Comparison of ENCODE assay signal across 19 cellular contexts in the genomic region with DNA sequence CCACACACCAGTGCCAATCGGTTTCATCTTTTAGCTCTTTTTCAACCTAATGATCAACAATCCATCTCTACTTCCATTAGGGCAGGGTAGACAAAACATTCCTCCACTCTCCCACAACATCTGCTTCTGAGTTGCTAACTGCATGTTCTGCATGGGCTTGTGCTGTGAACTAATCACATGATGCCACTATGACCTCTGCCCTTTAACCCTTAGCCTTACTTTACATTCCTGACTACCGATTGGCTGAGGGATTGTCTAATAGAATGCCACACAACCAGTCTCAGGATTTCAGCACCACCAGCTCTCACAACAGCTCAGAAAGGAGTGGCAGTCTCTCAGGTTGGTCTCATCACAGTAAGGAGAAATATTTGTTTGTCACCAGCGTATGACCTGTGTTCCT.
A peak's percentile ranks its signal among the peaks of the same experiment; 100 is the strongest.
DNase-seq lines count a peak whose midpoint lies in the region; ATAC-seq, FAIRE-seq and TF ChIP-seq lines count a peak whose summit lies in the region.
"Had no signal": no experiment of that assay in that cellular context is flagged by ENCODE, and none has a peak within 500 bp of the region (broad histone marks: within the 10 kb centered on the region; RNA-seq: fewer than 3 reads in every experiment).

No MANE protein-coding gene starts in this region.

- H3K79me2 ChIP-seq in HepG2 (ENCODE audit: insufficient read depth, low read length) = no peaks in the 10 kb centered on the region
- no peaks in the 10 kb centered on the region for H3K79me2 ChIP-seq in GM12878 (ENCODE audit: control insufficient read depth, insufficient read depth, low read length)

- H3K36me3 ChIP-seq in HepG2 (replicated peaks in 1 of 2; ENCODE audit: control insufficient read depth in 1 of 2, insufficient read depth in 2 of 2, low read length in 2 of 2) = no peaks in the 10 kb centered on the region
- no peaks in the 10 kb centered on the region for H3K36me3 ChIP-seq in right lobe of liver
- H3K36me3 ChIP-seq in GM12878 (ENCODE audit: control insufficient read depth in 2 of 2, insufficient read depth in 2 of 2, low read length in 1 of 2) = no peaks in the 10 kb centered on the region

- H2AFZ ChIP-seq in HepG2 (ENCODE audit: low read length) (no peak overlapping the region), GM12878 (ENCODE audit: control insufficient read depth, low read depth, low read length) (no peak overlapping the region)

- DNase-seq in HepG2 (ENCODE audit: low spot score) = no peak
- DNase-seq in right lobe of liver = no peak
- no peak for DNase-seq in GM12878 (ENCODE audit: low read depth, low spot score)
- no peak for DNase-seq in neural crest cell (ENCODE audit: low read depth, low spot score)
- DNase-seq in dermis blood vessel endothelial cell = no peak
- no peak for DNase-seq in activated CD8-positive, alpha-beta memory T cell treated with anti-CD3 and anti-CD28 coated beads, Interleukin-2, amount 50 U/mL, for 4 hours
- DNase-seq: AML-193; CD4-positive, alpha-beta T cell; DMS79 treated with DMSO at 0.1 percent for 48 hours; GF-D8; H9 had no signal

- TF ChIP-seq EP300 in HepG2 (IDR thresholded peaks at IDR 0.05; ENCODE audit: low read depth in 2 of 2, low read length in 2 of 2) = no peak
- no peak for TF ChIP-seq EP300 in HepG2 (CRISPR knock-in tag; IDR thresholded peaks at IDR 0.05; ENCODE audit: borderline replicate concordance)
- TF ChIP-seq EP300 in GM12878 (IDR thresholded peaks at IDR 0.05; ENCODE audit: borderline replicate concordance in 1 of 2, control insufficient read depth in 1 of 2, low read depth in 2 of 2, low read length in 2 of 2) = no peak

- H3K9me3 Mint-ChIP-seq in neural crest cell = peaks cover 4% of the 10 kb centered on the region
- H3K9me3 Mint-ChIP-seq: H9 had no signal

- no peaks in the 10 kb centered on the region for H4K20me1 ChIP-seq in HepG2 (ENCODE audit: insufficient read depth, low read length)
- no peaks in the 10 kb centered on the region for H4K20me1 ChIP-seq in GM12878 (ENCODE audit: control insufficient read depth, insufficient read depth)

- H3K27ac ChIP-seq in HepG2 (ENCODE audit: extremely low read length, insufficient read depth, low read length) (no peak overlapping the region), right lobe of liver (no peak overlapping the region), GM12878 (ENCODE audit: control insufficient read depth, insufficient read depth) (no peak overlapping the region)
- H3K27ac ChIP-seq: 22Rv1, A549, C4-2B had no signal

- SMC1A ChIA-PET in GM12878 (lab: Charles Lee; ENCODE audit: uncharacterized antibody, unreplicated experiment) = no interaction called here

- H3K27me3 ChIP-seq in HepG2 (ENCODE audit: control insufficient read depth in 1 of 2, insufficient read depth in 2 of 2, low read length in 2 of 2) (no peaks in the 10 kb centered on the region), right lobe of liver (no peaks in the 10 kb centered on the region), GM12878 (replicated peaks in 1 of 2; ENCODE audit: control insufficient read depth in 2 of 2, insufficient read depth in 2 of 2, low read length in 1 of 2) (no peaks in the 10 kb centered on the region)

- no peaks in the 10 kb centered on the region for H3K9me3 ChIP-seq in HepG2 (ENCODE audit: low read length)
- H3K9me3 ChIP-seq in right lobe of liver = no peaks in the 10 kb centered on the region
- H3K9me3 ChIP-seq in GM12878 (replicated peaks; ENCODE audit: control insufficient read depth, insufficient read depth, low read length) = no peaks in the 10 kb centered on the region
- H3K9me3 ChIP-seq: A549, Caco-2 had no signal

- no peak overlapping the region for H3K4me3 Mint-ChIP-seq in neural crest cell
- H3K4me3 Mint-ChIP-seq: CD4-positive, alpha-beta T cell; H9 had no signal

- BruUV-seq in HepG2 (replicated peaks; lab: Mats Ljungman, UMichigan) (no TSS peak), GM12878 (replicated peaks; lab: Mats Ljungman, UMichigan) (no TSS peak)

- intact Hi-C loops in HepG2 (cut with micrococcal nuclease; ENCODE audit: unreplicated experiment) = no loop called here
- intact Hi-C loops in right lobe of liver (cut with DNase I) = no loop called here
- intact Hi-C loops in GM12878 (cut with micrococcal nuclease; ENCODE audit: unreplicated experiment) = no loop called here

- H3K4me3 ChIP-seq in HepG2 (replicated peaks in 1 of 3; ENCODE audit: insufficient read depth in 1 of 3, low read depth in 2 of 3, low read length in 3 of 3) = no peak overlapping the region
- H3K4me3 ChIP-seq in right lobe of liver = no peak overlapping the region
- H3K4me3 ChIP-seq in GM12878 = no peak overlapping the region
- H3K4me3 ChIP-seq: A549 had no signal

- FAIRE-seq in HepG2 (lab: Jason Lieb, UNC) = no peak
- no peak for FAIRE-seq in GM12878 (lab: Jason Lieb, UNC)
- FAIRE-seq: A549, GM19239, H1 had no signal

- 40% methylated on average over 3 of the region's 3 CpGs for WGBS in HepG2 (ENCODE audit: low lambda C conversion rate)
- WGBS in right lobe of liver (ENCODE audit: insufficient coverage, low coverage, low lambda C conversion rate, missing lambda C conversion rate) = 77% methylated on average over 3 of the region's 3 CpGs
- 36% methylated on average over 3 of the region's 3 CpGs for WGBS in GM12878 (ENCODE audit: insufficient coverage, insufficient replicate concordance, low lambda C conversion rate, missing lambda C conversion rate)

- no peaks in the 10 kb centered on the region for H3K27me3 Mint-ChIP-seq in neural crest cell (ENCODE audit: low read depth)
- H3K27me3 Mint-ChIP-seq: CD4-positive, alpha-beta T cell had no signal

- TF ChIP-seq POLR2A in HepG2 (IDR thresholded peaks at IDR 0.05; ENCODE audit: insufficient read depth in 1 of 2, low read depth in 2 of 2, low read length in 2 of 2) (no peak), right lobe of liver (IDR thresholded peaks at IDR 0.05) (no peak), GM12878 (IDR thresholded peaks at IDR 0.05; ENCODE audit: low read depth, low read length) (no peak)

- ATAC-seq in HepG2 (no peak), right lobe of liver (no peak), GM12878 (no peak), esophagus mucosa (peak; percentile 61), HG03457 (IDR thresholded peaks at IDR 0.05; ENCODE audit: unreplicated experiment) (no peak)
- ATAC-seq: A549 had no signal

- RAD21 ChIA-PET in GM12878 (lab: Charles Lee; ENCODE audit: unreplicated experiment) = no interaction called here

- in situ Hi-C loops in HepG2 (cut with HindIII; ENCODE audit: extremely low pct_ligation_motif_present, low pct_unique_long_range_greater_than_20kb) (no loop called here), GM12878 (cut with MboI) (no loop called here)

- H3K36me3 Mint-ChIP-seq in neural crest cell (ENCODE audit: low read depth) = peaks cover 8% of the 10 kb centered on the region

- H3K27ac Mint-ChIP-seq in neural crest cell (ENCODE audit: unreplicated experiment) = peak overlapping the region; percentile 85
- H3K27ac Mint-ChIP-seq: CD4-positive, alpha-beta T cell; H9 had no signal

- POLR2A ChIA-PET in HepG2 (lab: Yijun Ruan, JAX) = no interaction called here
- POLR2A ChIA-PET in GM12878 (lab: Charles Lee) = no interaction called here

- TF ChIP-seq RAD21 in HepG2 (CRISPR knock-in tag; IDR thresholded peaks at IDR 0.05) = no peak
- no peak for TF ChIP-seq RAD21 in GM12878 (IDR thresholded peaks at IDR 0.05; ENCODE audit: insufficient read depth, low read depth, low read length)

- CTCF ChIA-PET in HepG2 (lab: Yijun Ruan, JAX; ENCODE audit: low intra/inter-chr PET ratio, low total read pairs) = no interaction called here
- CTCF ChIA-PET in GM12878 (lab: Yijun Ruan, JAX) = no interaction called here

- H3K9ac ChIP-seq in HepG2 (ENCODE audit: insufficient read depth, low read depth, low read length) = no peak overlapping the region
- no peak overlapping the region for H3K9ac ChIP-seq in GM12878 (ENCODE audit: control insufficient read depth, insufficient read depth, low read length)

- H3K4me1 ChIP-seq in HepG2 (ENCODE audit: insufficient read depth, low read length) (peaks cover 12% of the 10 kb centered on the region), right lobe of liver (no peaks in the 10 kb centered on the region), GM12878 (ENCODE audit: control insufficient read depth, insufficient read depth, low read length) (no peaks in the 10 kb centered on the region)
- H3K4me1 ChIP-seq: A549 had no signal

- H3K4me2 ChIP-seq in HepG2 (ENCODE audit: low read depth, low read length) = no peak overlapping the region
- no peak overlapping the region for H3K4me2 ChIP-seq in GM12878 (ENCODE audit: control insufficient read depth, insufficient read depth)
- H3K4me2 ChIP-seq: A549 had no signal

- no peak for TF ChIP-seq CTCF in HepG2 (CRISPR knock-in tag; IDR thresholded peaks at IDR 0.05)
- TF ChIP-seq CTCF in right lobe of liver (IDR thresholded peaks at IDR 0.05) = no peak
- TF ChIP-seq CTCF in GM12878 (IDR thresholded peaks at IDR 0.05 in 2 of 3, conservative IDR thresholded peaks at IDR 0.05 in 1 of 3; ENCODE audit: control insufficient read depth in 2 of 3, extremely low read depth in 1 of 3, insufficient read depth in 1 of 3, low read depth in 3 of 3, low read length in 3 of 3) = no peak
- no peak for TF ChIP-seq CTCF in neural crest cell (conservative IDR thresholded peaks at IDR 0.05)

- no peaks in the 10 kb centered on the region for H3K4me1 Mint-ChIP-seq in neural crest cell

TF ChIP-seq in HepG2, 621 proteins besides CTCF, POLR2A, EP300 and RAD21:
- TF ChIP-seq TP53 (CRISPR knock-in tag; conservative IDR thresholded peaks at IDR 0.05) (no peak), NR2C2 (CRISPR knock-in tag; IDR thresholded peaks at IDR 0.05; ENCODE audit: borderline replicate concordance) (0 out of 2 replicates have a peak, but pooled peaks have one; percentile 17)

TF ChIP-seq in GM12878, 131 proteins besides CTCF, POLR2A, EP300 and RAD21:
- peak; percentile 36; the same call in 1 of the 2 replicates for TF ChIP-seq NR2C1 (IDR thresholded peaks at IDR 0.05)
- TF ChIP-seq, protein P1, sequence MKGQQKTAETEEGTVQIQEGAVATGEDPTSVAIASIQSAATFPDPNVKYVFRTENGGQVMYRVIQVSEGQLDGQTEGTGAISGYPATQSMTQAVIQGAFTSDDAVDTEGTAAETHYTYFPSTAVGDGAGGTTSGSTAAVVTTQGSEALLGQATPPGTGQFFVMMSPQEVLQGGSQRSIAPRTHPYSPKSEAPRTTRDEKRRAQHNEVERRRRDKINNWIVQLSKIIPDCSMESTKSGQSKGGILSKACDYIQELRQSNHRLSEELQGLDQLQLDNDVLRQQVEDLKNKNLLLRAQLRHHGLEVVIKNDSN (IDR thresholded peaks at IDR 0.05; ENCODE audit: borderline replicate concordance, extremely low read length, insufficient read depth, low read depth, low read length) = no peak
